8 cellular contexts compared by ENCODE assay signal in the genomic region with DNA sequence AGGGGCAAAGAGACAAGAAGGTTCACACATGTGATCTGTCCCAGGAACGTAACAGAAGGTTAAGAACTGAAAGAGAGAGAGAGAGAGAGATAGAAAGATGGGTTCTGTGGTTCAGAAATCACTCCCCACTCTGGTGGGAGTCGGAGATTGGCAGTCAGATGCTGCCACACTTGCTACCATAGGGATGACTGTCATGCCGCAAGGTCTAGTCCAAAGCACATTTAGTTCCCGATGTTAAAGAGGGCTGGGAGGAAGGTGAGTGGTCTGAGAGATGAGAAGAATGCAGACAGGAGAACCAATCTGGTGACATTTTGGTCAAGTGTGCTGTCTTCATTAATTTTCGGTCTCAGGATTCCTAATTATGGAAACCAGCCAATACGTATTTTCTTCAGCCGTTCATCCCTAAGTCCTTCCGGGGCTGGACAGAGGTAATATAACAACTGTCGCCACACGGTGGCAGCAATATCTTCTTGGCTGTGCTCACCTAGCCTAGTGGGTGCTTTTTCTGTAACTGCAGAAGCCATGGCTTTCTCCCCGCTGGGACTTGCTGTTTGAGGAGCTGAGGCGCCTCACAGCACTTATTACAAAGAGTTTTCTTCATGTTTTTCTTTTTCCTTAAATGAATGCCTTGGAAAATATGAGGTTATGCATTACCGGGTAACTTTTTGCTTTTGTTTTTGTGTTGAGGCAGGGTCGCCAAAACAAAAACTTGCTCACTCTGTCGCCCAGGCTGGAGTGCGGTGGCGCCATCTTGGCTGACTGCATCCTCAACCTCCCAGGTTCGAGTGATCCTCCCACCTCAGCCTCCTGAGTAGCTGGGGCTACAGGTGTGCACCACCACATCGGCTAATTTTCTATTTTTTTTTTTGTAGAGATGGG. TPM values are rescaled to one million over a fixed set of nuclear protein-coding genes. Genes with fewer than 3 reads are reported as not detected.
DNase-seq lines count a peak whose midpoint lies in the region; ATAC-seq and TF ChIP-seq lines count a peak whose summit lies in the region.

No MANE protein-coding gene starts in this region.

- H3K27me3 Mint-ChIP-seq in H9 (ENCODE audit: low read depth): no peaks in the 10 kb centered on the region; the same call in 1 of the 2 replicates
- no peaks in the 10 kb centered on the region for H3K27me3 Mint-ChIP-seq in progenitor cell of endocrine pancreas

- no peak overlapping the region for H4K8ac ChIP-seq in H9 (replicated peaks; ENCODE audit: insufficient read length, low read depth, low read length)

- H3K4me3 Mint-ChIP-seq in H9: no peak overlapping the region
- H3K4me3 Mint-ChIP-seq in progenitor cell of endocrine pancreas (ENCODE audit: low read depth): no peak overlapping the region

- no peak overlapping the region for H3T11ph ChIP-seq in H9 (ENCODE audit: low read length)

- no peak overlapping the region for H2BK20ac ChIP-seq in H9 (ENCODE audit: low read depth, low read length, poor library complexity, severe bottlenecking)

- H2AK5ac ChIP-seq in H9 (ENCODE audit: insufficient read length, low read length): no peak overlapping the region

- H3K27me3 ChIP-seq in H9 (ENCODE audit: insufficient read depth, low read length) (no peaks in the 10 kb centered on the region), aorta (ENCODE audit: control insufficient read depth in 1 of 2, insufficient read depth in 2 of 2, low read length in 1 of 2) (no peaks in the 10 kb centered on the region)

- H3K4me1 Mint-ChIP-seq in H9 (peaks cover 0 to 8% of the 10 kb centered on the region in 2 experiments; a peak in 2 of 4 replicates), progenitor cell of endocrine pancreas (ENCODE audit: low read depth) (peaks cover 1% of the 10 kb centered on the region)

- H2BK15ac ChIP-seq in H9 (ENCODE audit: low read depth, low read length): no peak overlapping the region

- no peak overlapping the region for H2BK5ac ChIP-seq in H9 (ENCODE audit: insufficient read length, low read length)

- H3K27ac ChIP-seq in H9 (ENCODE audit: insufficient read length, low read depth, low read length): no peak overlapping the region
- no peak overlapping the region for H3K27ac ChIP-seq in aorta (ENCODE audit: low read depth in 1 of 2, low read length in 2 of 2)

- DNase-seq in GF-D8 (lab: John Stamatoyannopoulos, UW) (peak; percentile 3), H9 (peak; percentile 84), LoVo (ENCODE audit: low spot score) (peak; percentile 85), SIG-M5 treated with dmso at 0.1 percent for 504 hours (lab: John Stamatoyannopoulos, UW; ENCODE audit: unreplicated experiment) (peak; percentile 55), glomerular endothelial cell (ENCODE audit: extremely low read depth, low read depth, low spot score) (peak; percentile 23), progenitor cell of endocrine pancreas (ENCODE audit: low spot score, unreplicated experiment) (peak; percentile 51), aorta (peak in 1 of 2 donors; percentile 63)
- DNase-seq in activated effector memory CD4-positive, alpha-beta T cell treated with anti-CD3 and anti-CD28 coated beads, Interleukin-2, amount 50 U/mL, for 16 hours: peak; percentile 83

- no CpG with 5 or more reads among the region's 19 CpGs for WGBS in H9 (ENCODE audit: extremely low coverage, insufficient read length, low lambda C conversion rate)
- WGBS in aorta, 2 donors: 50 to 51% methylated on average over 19 of the region's 19 CpGs

- H3K56ac ChIP-seq in H9 (ENCODE audit: insufficient read length, low read depth, low read length): no peak overlapping the region

- H3K9ac ChIP-seq in H9 (ENCODE audit: extremely low read depth, insufficient read length, low read length): no peak overlapping the region

- no peak overlapping the region for H3K23ac ChIP-seq in H9 (ENCODE audit: insufficient read length, low read depth, low read length)

- no peaks in the 10 kb centered on the region for H3K36me3 ChIP-seq in aorta (ENCODE audit: control insufficient read depth in 1 of 2, insufficient read depth in 2 of 2, low read length in 1 of 2)

- H3K27ac Mint-ChIP-seq in H9 (no peak overlapping the region; a peak in 1 of 7 replicates), progenitor cell of endocrine pancreas (no peak overlapping the region)

- H3K4me1 ChIP-seq in H9 (ENCODE audit: insufficient read depth, low read length) (peaks cover 3% of the 10 kb centered on the region), aorta (ENCODE audit: control insufficient read depth in 1 of 2, insufficient read depth in 2 of 2, low read length in 2 of 2) (no peaks in the 10 kb centered on the region)

- no peak overlapping the region for H3K4me2 ChIP-seq in H9 (ENCODE audit: insufficient read depth, insufficient read length, low read length)

- H3K79me1 ChIP-seq in H9 (ENCODE audit: insufficient read depth, low read depth, low read length, poor library complexity, severe bottlenecking): no peaks in the 10 kb centered on the region

- no peaks in the 10 kb centered on the region for H4K20me1 ChIP-seq in H9 (ENCODE audit: control insufficient read depth, insufficient read depth, insufficient read length)

- ATAC-seq in aorta (ENCODE audit: low FRiP score): peak; percentile 82

- no peaks in the 10 kb centered on the region for H3K79me2 ChIP-seq in H9 (ENCODE audit: insufficient read depth, low read length)

- H2AFZ ChIP-seq in H9 (ENCODE audit: low read length): no peak overlapping the region

- H3K9me3 Mint-ChIP-seq in H9 (no peaks in the 10 kb centered on the region), progenitor cell of endocrine pancreas (ENCODE audit: low read depth) (no peaks in the 10 kb centered on the region)

- H3K18ac ChIP-seq in H9 (ENCODE audit: insufficient read length, low read depth, low read length): no peak overlapping the region

- no peak overlapping the region for H2BK120ac ChIP-seq in H9 (ENCODE audit: low read depth, low read length, poor library complexity, severe bottlenecking)

- peaks cover 0 to 3% (median 0%) of the 10 kb centered on the region in 3 experiments; a peak in 2 of 7 replicates for H3K36me3 Mint-ChIP-seq in H9 (ENCODE audit: insufficient read depth in 1 of 3, low read depth in 3 of 3)
- no peaks in the 10 kb centered on the region for H3K36me3 Mint-ChIP-seq in progenitor cell of endocrine pancreas (ENCODE audit: insufficient read depth)

- H3K9me3 ChIP-seq in H9 (ENCODE audit: control insufficient read depth, low read depth, low read length): no peaks in the 10 kb centered on the region
- no peaks in the 10 kb centered on the region for H3K9me3 ChIP-seq in aorta (ENCODE audit: control insufficient read depth, low read length)

- no peak overlapping the region for H3K4ac ChIP-seq in H9 (ENCODE audit: low read depth, low read length)

- H3K14ac ChIP-seq in H9 (ENCODE audit: insufficient read depth, low read length): no peak overlapping the region

- TF ChIP-seq CTCF in H9 (conservative IDR thresholded peaks at IDR 0.05) (peak; percentile 78), progenitor cell of endocrine pancreas (IDR thresholded peaks at IDR 0.05; ENCODE audit: unreplicated experiment) (peak; percentile 72)

- no peak overlapping the region for H2BK12ac ChIP-seq in H9 (ENCODE audit: insufficient read length, low read depth, low read length)

- H3K23me2 ChIP-seq in H9 (ENCODE audit: insufficient read length, low read depth, low read length, poor library complexity, severe bottlenecking): no peaks in the 10 kb centered on the region

- no peak overlapping the region for H3K4me3 ChIP-seq in aorta (ENCODE audit: low read length in 2 of 2)

- no peak overlapping the region for H4K5ac ChIP-seq in H9 (ENCODE audit: insufficient read length, low read depth, low read length)

- intact Hi-C loops in aorta (cut with DNase I): no loop called here

- H4K91ac ChIP-seq in H9 (ENCODE audit: insufficient read length, low read depth, low read length): no peak overlapping the region

RNA-seq across cellular contexts. Expression of a gene that starts 46.0 kb away (rescaled TPM):
- total RNA-seq in H9 (2021) (0.17 and 0.57 TPM in 2 replicates), glomerular endothelial cell (not detected in 2 replicates), progenitor cell of endocrine pancreas (0.13 TPM in 1 of 2 replicates, not detected in the other), aorta (not detected)
- polyA plus RNA-seq in aorta: not detected
